In genomic region chr6:70538364-70538763, GRCh38 we compare ENCODE assay signal across 12 cellular contexts.
DNase-seq lines count a peak whose midpoint lies in the region; ATAC-seq and TF ChIP-seq lines count a peak whose summit lies in the region.
"Had no signal": no experiment of that assay in that cellular context is flagged by ENCODE, and none has a peak within 500 bp of the region (broad histone marks: within the 10 kb centered on the region; RNA-seq: fewer than 3 reads in every experiment).

No MANE protein-coding gene starts in this region.

- no peak for TF ChIP-seq CTCF in coronary artery (IDR thresholded peaks at IDR 0.05)

- DNase-seq in T-helper 1 cell (no peak), coronary artery (ENCODE audit: low spot score) (no peak)
- DNase-seq: activated naive CD8-positive, alpha-beta T cell treated with anti-CD3 and anti-CD28 coated beads, Interleukin-2, amount 10 ng/mL, durations not matched to agents 7 days and 5 days; Calu3; gastrocnemius medialis; left lung; NCI-H1436 treated with DMSO at 0.1 percent for 48 hours had no signal

- peak; percentile 55 for ATAC-seq in GM19025 (IDR thresholded peaks at IDR 0.05; ENCODE audit: low read depth, unreplicated experiment)
- peak; percentile 88 for ATAC-seq in HG02610 (IDR thresholded peaks at IDR 0.05; ENCODE audit: unreplicated experiment)
- peak; percentile 85 for ATAC-seq in HG03432 (IDR thresholded peaks at IDR 0.05; ENCODE audit: unreplicated experiment)
- no peak for ATAC-seq in GM21825 (IDR thresholded peaks at IDR 0.05; ENCODE audit: unreplicated experiment)
- no peak for ATAC-seq in HG03457 (IDR thresholded peaks at IDR 0.05; ENCODE audit: unreplicated experiment)
- ATAC-seq: gastrocnemius medialis, left lung had no signal

- H3K27ac ChIP-seq in coronary artery: no peak overlapping the region
- H3K27ac ChIP-seq: gastrocnemius medialis, left lung had no signal

- no peak overlapping the region for H3K4me3 ChIP-seq in coronary artery
- H3K4me3 ChIP-seq: gastrocnemius medialis, left lung had no signal

Comparison
In these comparisons a context has a peak if more than half of its experiments do, and no peak if none do; other contexts are left out.
1. ATAC-seq: peak in GM19025 (single experiment), HG02610 (single experiment) and HG03432 (single experiment); none in GM21825 (single experiment) and HG03457 (single experiment).